In genomic region chr12:22229652-22230279, GRCh38 we compare ENCODE assay signal across 26 cellular contexts.
A peak's percentile ranks its signal among the peaks of the same experiment; 100 is the strongest.
DNase-seq lines count a peak whose midpoint lies in the region; ATAC-seq, FAIRE-seq and TF ChIP-seq lines count a peak whose summit lies in the region.
"Had no signal": no experiment of that assay in that cellular context is flagged by ENCODE, and none has a peak within 500 bp of the region (broad histone marks: within the 10 kb centered on the region; RNA-seq: fewer than 3 reads in every experiment).

No MANE protein-coding gene starts in this region.

- peak; percentile 5 for FAIRE-seq in keratinocyte (lab: Jason Lieb, UNC)
- FAIRE-seq: H54 had no signal

- H3K4me2 ChIP-seq in mammary epithelial cell (ENCODE audit: insufficient read depth, low read depth, low read length) (no peak overlapping the region), keratinocyte (ENCODE audit: control insufficient read depth, extremely low read depth, insufficient read depth, low read depth, low read length) (no peak overlapping the region), osteoblast (ENCODE audit: insufficient read depth, low read length) (peak overlapping the region; percentile 17)

- DNase-seq in H4 (ENCODE audit: low spot score) (peak; percentile 29), mammary epithelial cell (peak; percentile 15), keratinocyte (ENCODE audit: low read depth, low spot score) (no peak), osteoblast (ENCODE audit: insufficient read length, low spot score, missing footprints) (peak; percentile 14), HPDE6-E6E7 (ENCODE audit: extremely low spot score) (no peak), nucleus accumbens (lab: John Stamatoyannopoulos, UW) (no peak), right atrium auricular region (ENCODE audit: low spot score) (no peak)
- DNase-seq: activated CD4-positive, alpha-beta T cell treated with anti-CD3 and anti-CD28 coated beads, Interleukin-2, amount 50 U/mL, for 48 hours; activated naive CD4-positive, alpha-beta T cell treated with anti-CD3 and anti-CD28 coated beads, Interleukin-2, amount 10 ng/mL, durations not matched to agents 7 days and 5 days; amygdala; C1 segment of cervical spinal cord; COR-L47; DMS53; foreskin melanocyte; heart right ventricle; Karpas-422; NCI-H1436; NCI-H2107; NCI-H446; NCI-H774; SJCRH30; T-cell; upper lobe of left lung had no signal

- intact Hi-C loops in mammary epithelial cell (cut with micrococcal nuclease), result no loop called here

- no peak overlapping the region for H3K27ac ChIP-seq in mammary epithelial cell (ENCODE audit: insufficient read depth, low read depth, low read length)
- no peak overlapping the region for H3K27ac ChIP-seq in keratinocyte (ENCODE audit: control insufficient read depth, insufficient read depth, low read length)
- peak overlapping the region; percentile 58 for H3K27ac ChIP-seq in osteoblast (ENCODE audit: low read depth, low read length)
- H3K27ac ChIP-seq in right atrium auricular region, result no peak overlapping the region
- H3K27ac ChIP-seq: heart right ventricle, SJCRH30, upper lobe of left lung had no signal

- dilution Hi-C loops in mammary epithelial cell (cut with HindIII; ENCODE audit: low sequenced_read_pairs) (no loop called here), keratinocyte (cut with MboI; ENCODE audit: extremely low pct_ligation_motif_present, low sequenced_read_pairs) (no loop called here)

- H3K9ac ChIP-seq in mammary epithelial cell (ENCODE audit: insufficient read depth, low read length) (no peak overlapping the region), keratinocyte (ENCODE audit: control insufficient read depth, extremely low read depth, insufficient read depth, low read length) (no peak overlapping the region)

- no peak overlapping the region for H2AFZ ChIP-seq in mammary epithelial cell (ENCODE audit: low read depth, low read length)
- H2AFZ ChIP-seq in keratinocyte (ENCODE audit: control insufficient read depth, low read length), result no peak overlapping the region
- no peak overlapping the region for H2AFZ ChIP-seq in osteoblast (ENCODE audit: low read length)

- H3K4me3 ChIP-seq in mammary epithelial cell (replicated peaks in 1 of 3; ENCODE audit: insufficient read depth in 1 of 3, low read depth in 2 of 3, low read length in 3 of 3) (no peak overlapping the region), keratinocyte (ENCODE audit: control insufficient read depth in 2 of 3, extremely low read depth in 1 of 3, insufficient read depth in 2 of 3, low read depth in 1 of 3, low read length in 3 of 3) (no peak overlapping the region), osteoblast (ENCODE audit: insufficient read depth, low read length) (no peak overlapping the region), right atrium auricular region (no peak overlapping the region)
- H3K4me3 ChIP-seq: heart right ventricle, SJCRH30, upper lobe of left lung had no signal

- 79% methylated on average over 2 of the region's 2 CpGs for WGBS in mammary epithelial cell (ENCODE audit: low coverage, missing lambda C conversion rate)

- CTCF ChIA-PET in mammary epithelial cell (lab: Charles Lee; ENCODE audit: low non-redundant PET), result no interaction called here

- BruUV-seq in mammary epithelial cell (replicated peaks; lab: Mats Ljungman, UMichigan), result no TSS peak

- H3K79me2 ChIP-seq in mammary epithelial cell (ENCODE audit: insufficient read depth, low read length), result no peaks in the 10 kb centered on the region
- H3K79me2 ChIP-seq in keratinocyte (ENCODE audit: control insufficient read depth, insufficient read depth, low read length), result no peaks in the 10 kb centered on the region
- no peaks in the 10 kb centered on the region for H3K79me2 ChIP-seq in osteoblast (ENCODE audit: insufficient read depth, low read length)

- no peaks in the 10 kb centered on the region for H3K36me3 ChIP-seq in mammary epithelial cell (ENCODE audit: insufficient read depth, low read length)
- H3K36me3 ChIP-seq in keratinocyte (ENCODE audit: control insufficient read depth in 2 of 2, extremely low read depth in 1 of 2, insufficient read depth in 2 of 2, low read length in 2 of 2), result no peaks in the 10 kb centered on the region
- H3K36me3 ChIP-seq in osteoblast (ENCODE audit: insufficient read depth, low read length), result no peaks in the 10 kb centered on the region
- H3K36me3 ChIP-seq in right atrium auricular region, result no peaks in the 10 kb centered on the region
- H3K36me3 ChIP-seq: heart right ventricle, SJCRH30, upper lobe of left lung had no signal

- no peaks in the 10 kb centered on the region for H3K9me3 ChIP-seq in mammary epithelial cell (replicated peaks; ENCODE audit: insufficient read depth, low read length)
- H3K9me3 ChIP-seq in keratinocyte (ENCODE audit: control insufficient read depth, low read depth, low read length), result no peaks in the 10 kb centered on the region
- H3K9me3 ChIP-seq in osteoblast (ENCODE audit: low read depth, low read length), result no peaks in the 10 kb centered on the region
- H3K9me3 ChIP-seq in right atrium auricular region, result no peaks in the 10 kb centered on the region
- H3K9me3 ChIP-seq: heart right ventricle, SJCRH30, upper lobe of left lung had no signal

- H3K4me1 ChIP-seq in mammary epithelial cell (ENCODE audit: insufficient read depth, low read length) (peaks cover 2% of the 10 kb centered on the region), keratinocyte (ENCODE audit: control insufficient read depth, extremely low read depth, insufficient read depth, low read length) (no peaks in the 10 kb centered on the region), osteoblast (ENCODE audit: insufficient read depth, low read length) (peaks cover 29% of the 10 kb centered on the region), right atrium auricular region (peaks cover 0 to 5% of the 10 kb centered on the region in 2 donors)
- H3K4me1 ChIP-seq: SJCRH30 had no signal

- ATAC-seq in GM18868 (IDR thresholded peaks at IDR 0.05; ENCODE audit: unreplicated experiment), result no peak
- ATAC-seq: activated CD4-positive, CD25-positive, alpha-beta regulatory T cell treated with anti-CD3 and anti-CD28 coated beads, Interleukin-2, amount 50 U/mL, for 24 hours; heart right ventricle; T-cell had no signal

- H3K27me3 ChIP-seq in mammary epithelial cell (ENCODE audit: insufficient read depth, low read length) (no peaks in the 10 kb centered on the region), keratinocyte (ENCODE audit: control insufficient read depth, extremely low read depth, insufficient read depth, low read length) (no peaks in the 10 kb centered on the region), osteoblast (ENCODE audit: insufficient read depth, low read length) (no peaks in the 10 kb centered on the region), right atrium auricular region (no peaks in the 10 kb centered on the region)
- H3K27me3 ChIP-seq: heart right ventricle, SJCRH30, upper lobe of left lung had no signal

- TF ChIP-seq CTCF in mammary epithelial cell (conservative IDR thresholded peaks at IDR 0.05 in 1 of 2, IDR thresholded peaks at IDR 0.05 in 1 of 2; ENCODE audit: extremely low read depth in 1 of 2, insufficient read depth in 1 of 2, low read depth in 1 of 2, low read length in 2 of 2), result no peak
- no peak for TF ChIP-seq CTCF in keratinocyte (optimal IDR thresholded peaks at IDR 0.05 in 1 of 3, IDR thresholded peaks at IDR 0.05 in 1 of 3, conservative IDR thresholded peaks at IDR 0.05 in 1 of 3; ENCODE audit: extremely low read depth in 1 of 3, insufficient read depth in 2 of 3, low read length in 3 of 3)
- no peak for TF ChIP-seq CTCF in osteoblast (IDR thresholded peaks at IDR 0.05; ENCODE audit: extremely low read depth, low read depth, low read length)
- TF ChIP-seq CTCF in right atrium auricular region (IDR thresholded peaks at IDR 0.05), result no peak

- no peaks in the 10 kb centered on the region for H3K9me1 ChIP-seq in keratinocyte (ENCODE audit: control insufficient read depth, extremely low read depth, insufficient read depth, low read length)

- in situ Hi-C loops in mammary epithelial cell (cut with MboI; ENCODE audit: low sequenced_read_pairs in 2 of 2), result no loop called here

- H4K20me1 ChIP-seq in mammary epithelial cell (ENCODE audit: insufficient read depth, low read length), result no peaks in the 10 kb centered on the region
- H4K20me1 ChIP-seq in keratinocyte (ENCODE audit: control insufficient read depth, extremely low read depth, insufficient read depth, low read length), result no peaks in the 10 kb centered on the region
- H4K20me1 ChIP-seq in osteoblast (ENCODE audit: insufficient read depth, low read length), result no peaks in the 10 kb centered on the region

Comparison
In these comparisons a context has a peak if more than half of its experiments do, and no peak if none do; other contexts are left out.
1. DNase-seq: peak in H4 (single experiment), mammary epithelial cell (single experiment) and osteoblast (single experiment); none in keratinocyte (single experiment), HPDE6-E6E7 (single experiment), nucleus accumbens (0 of 56) and right atrium auricular region (single experiment).